Comparison of ENCODE assay signal across 19 cellular contexts in genomic region chr14:83826838-83827237, GRCh38.
DNase-seq lines count a peak whose midpoint lies in the region; ATAC-seq, FAIRE-seq and TF ChIP-seq lines count a peak whose summit lies in the region.
"Had no signal": no experiment of that assay in that cellular context is flagged by ENCODE, and none has a peak within 500 bp of the region (broad histone marks: within the 10 kb centered on the region; RNA-seq: fewer than 3 reads in every experiment).

No MANE protein-coding gene starts in this region.

- no peak overlapping the region for H3K4me3 ChIP-seq in AG10803 (ENCODE audit: low read length)
- 0 out of 2 replicates have a peak overlapping the region, but pooled peaks have one; percentile 1 for H3K4me3 ChIP-seq in MG63
- H3K4me3 ChIP-seq in bronchial epithelial cell (ENCODE audit: low read depth, low read length), result no peak overlapping the region
- no peak overlapping the region for H3K4me3 ChIP-seq in kidney (ENCODE audit: low read length in 2 of 2)
- H3K4me3 ChIP-seq: BLaER1, mucosa of descending colon had no signal

- DNase-seq in AG10803 (ENCODE audit: low read depth), result peak; percentile 5
- DNase-seq in MG63, result peak; percentile 1
- DNase-seq in bronchial epithelial cell (ENCODE audit: low read depth), result peak; percentile 26
- DNase-seq in non-pigmented ciliary epithelial cell (ENCODE audit: low read depth), result peak; percentile 76
- no peak for DNase-seq in NCI-H2081 (lab: John Stamatoyannopoulos, UW)
- no peak for DNase-seq in HuH-7.5 (ENCODE audit: low spot score)
- no peak for DNase-seq in kidney
- DNase-seq: activated CD4-positive, CD25-positive, alpha-beta regulatory T cell treated with anti-CD3 and anti-CD28 coated beads, Interleukin-2, amount 50 U/mL, for 72 hours; DMS53; immature natural killer cell; Karpas-422; mucosa of descending colon; NCI-H2107; posterior cingulate gyrus; stimulated activated CD4-positive, alpha-beta T cell treated with anti-CD3 and anti-CD28 coated beads, Interleukin-1b, Interleukin-23, amount 100 ng/mL, for 48 hours had no signal

- intact Hi-C loops in kidney (cut with DNase I), result no loop called here

- H3K4me1 ChIP-seq in kidney (ENCODE audit: control insufficient read depth in 1 of 2, insufficient read depth in 1 of 2, low read depth in 1 of 2, low read length in 2 of 2), result no peaks in the 10 kb centered on the region
- H3K4me1 ChIP-seq: BLaER1, foreskin keratinocyte had no signal

- FAIRE-seq in bronchial epithelial cell (lab: Jason Lieb, UNC), result no peak
- FAIRE-seq in kidney (lab: Jason Lieb, UNC), result no peak
- FAIRE-seq: GM19239 had no signal

- H3K36me3 ChIP-seq in MG63 (no peaks in the 10 kb centered on the region), bronchial epithelial cell (ENCODE audit: control insufficient read depth, insufficient read depth, low read length) (no peaks in the 10 kb centered on the region), kidney (ENCODE audit: control insufficient read depth in 1 of 2, insufficient read depth in 2 of 2, low read length in 2 of 2) (no peaks in the 10 kb centered on the region)
- H3K36me3 ChIP-seq: BLaER1 had no signal

- no peaks in the 10 kb centered on the region for H3K9me3 ChIP-seq in MG63
- H3K9me3 ChIP-seq in kidney (ENCODE audit: control insufficient read depth in 1 of 2, low read length in 2 of 2), result no peaks in the 10 kb centered on the region
- H3K9me3 ChIP-seq: BLaER1 had no signal

- no peaks in the 10 kb centered on the region for H3K27me3 ChIP-seq in MG63
- no peaks in the 10 kb centered on the region for H3K27me3 ChIP-seq in bronchial epithelial cell (ENCODE audit: control insufficient read depth, insufficient read depth, low read length)
- H3K27me3 ChIP-seq: BLaER1, foreskin keratinocyte had no signal

- ATAC-seq in HG03342 (IDR thresholded peaks at IDR 0.05; ENCODE audit: unreplicated experiment), result no peak
- ATAC-seq: foreskin keratinocyte, mucosa of descending colon had no signal

- H3K9ac ChIP-seq in kidney (ENCODE audit: low read length in 2 of 2), result no peak overlapping the region
- H3K9ac ChIP-seq: BLaER1 had no signal

- no peak overlapping the region for H3K27ac ChIP-seq in kidney (ENCODE audit: low read depth in 2 of 2, low read length in 2 of 2)
- H3K27ac ChIP-seq: BLaER1, foreskin keratinocyte had no signal

- TF ChIP-seq CTCF in AG10803 (conservative IDR thresholded peaks at IDR 0.05; ENCODE audit: low read length), result no peak; the same call in 1 of the 2 replicates
- TF ChIP-seq CTCF in bronchial epithelial cell (IDR thresholded peaks at IDR 0.05; ENCODE audit: insufficient read depth, low read length, severe bottlenecking), result no peak
- no peak for TF ChIP-seq CTCF in kidney (IDR thresholded peaks at IDR 0.05; ENCODE audit: borderline replicate concordance, extremely low read depth, insufficient read depth)

Comparison
In these comparisons a context has a peak if more than half of its experiments do, and no peak if none do; other contexts are left out.
1. DNase-seq: peak in AG10803 (single experiment), MG63 (single experiment), bronchial epithelial cell (single experiment) and non-pigmented ciliary epithelial cell (single experiment); none in NCI-H2081 (0 of 2), HuH-7.5 (single experiment) and kidney (single experiment).